ENCODE assay signal across 2 cellular contexts in genomic region chr2:27493948-27494283, GRCh38.
TF ChIP-seq lines count a peak whose summit lies in the region.

No MANE protein-coding gene starts in this region.

TF ChIP-seq in H1, 55 proteins besides CTCF, POLR2A, EP300 and RAD21:
- TF ChIP-seq EGR1 (IDR thresholded peaks at IDR 0.05; ENCODE audit: borderline replicate concordance, low read depth, low read length), result no peak
- TF ChIP-seq SRF (IDR thresholded peaks at IDR 0.05; ENCODE audit: low read depth, low read length), result no peak
- no peak for TF ChIP-seq RBBP5 (IDR thresholded peaks at IDR 0.05; ENCODE audit: borderline replicate concordance, low read depth, low read length)

TF ChIP-seq in GM12891, 5 proteins besides CTCF, POLR2A, EP300 and RAD21:
- TF ChIP-seq PAX5 (IDR thresholded peaks at IDR 0.05; ENCODE audit: insufficient read depth, low read length, severe bottlenecking), result no peak
- TF ChIP-seq TAF1 (IDR thresholded peaks at IDR 0.05; ENCODE audit: low read depth, low read length), result no peak
